Comparison of ENCODE assay signal across 11 cellular contexts in genomic region chr1:13892671-13893325, GRCh38.
A peak's percentile ranks its signal among the peaks of the same experiment; 100 is the strongest.
DNase-seq lines count a peak whose midpoint lies in the region; ATAC-seq and TF ChIP-seq lines count a peak whose summit lies in the region.
"Had no signal": no experiment of that assay in that cellular context is flagged by ENCODE, and none has a peak within 500 bp of the region (broad histone marks: within the 10 kb centered on the region; RNA-seq: fewer than 3 reads in every experiment).

No MANE protein-coding gene starts in this region.

- no peaks in the 10 kb centered on the region for H3K9me3 ChIP-seq in upper lobe of left lung

- no peaks in the 10 kb centered on the region for H3K36me3 Mint-ChIP-seq in activated CD4-positive, alpha-beta T cell treated with anti-CD3 and anti-CD28 coated beads for 36 hours (ENCODE audit: low read depth)
- peaks cover 3% of the 10 kb centered on the region for H3K36me3 Mint-ChIP-seq in activated CD4-positive, alpha-beta memory T cell treated with anti-CD3 and anti-CD28 coated beads for 36 hours
- H3K36me3 Mint-ChIP-seq: CD14-positive monocyte had no signal

- no peak for TF ChIP-seq POLR2A in upper lobe of left lung (IDR thresholded peaks at IDR 0.05)

- no peaks in the 10 kb centered on the region for H3K4me1 ChIP-seq in mesendoderm (ENCODE audit: control insufficient read depth, low read depth, low read length)
- H3K4me1 ChIP-seq in upper lobe of left lung = peaks cover 0 to 15% (median 4%) of the 10 kb centered on the region in 4 donors

- H2AK5ac ChIP-seq in mesendoderm (ENCODE audit: low read length) = no peak overlapping the region

- H3K4me3 Mint-ChIP-seq in activated CD4-positive, alpha-beta T cell treated with anti-CD3 and anti-CD28 coated beads for 36 hours = no peak overlapping the region
- H3K4me3 Mint-ChIP-seq in activated CD4-positive, alpha-beta memory T cell treated with anti-CD3 and anti-CD28 coated beads for 36 hours = no peak overlapping the region

- peak overlapping the region; percentile 77 for H3K4me2 ChIP-seq in mesendoderm (ENCODE audit: low read length)

- H2BK5ac ChIP-seq in mesendoderm (ENCODE audit: low read length) = no peak overlapping the region

- H2BK15ac ChIP-seq in mesendoderm (replicated peaks; ENCODE audit: low read depth) = no peak overlapping the region

- no peak overlapping the region for H3K23ac ChIP-seq in mesendoderm (ENCODE audit: low read length)

- peaks cover 42% of the 10 kb centered on the region for H3K27me3 Mint-ChIP-seq in activated CD4-positive, alpha-beta T cell treated with anti-CD3 and anti-CD28 coated beads for 36 hours
- H3K27me3 Mint-ChIP-seq in activated CD4-positive, alpha-beta memory T cell treated with anti-CD3 and anti-CD28 coated beads for 36 hours = peaks cover 44% of the 10 kb centered on the region

- no peaks in the 10 kb centered on the region for H3K79me1 ChIP-seq in mesendoderm (ENCODE audit: low read length)

- H2BK120ac ChIP-seq in mesendoderm (ENCODE audit: low read depth, low read length) = no peak overlapping the region

- no peaks in the 10 kb centered on the region for H3K79me2 ChIP-seq in mesendoderm (ENCODE audit: control insufficient read depth, insufficient read depth, low read length)

- no peaks in the 10 kb centered on the region for H3K36me3 ChIP-seq in mesendoderm (ENCODE audit: control insufficient read depth, insufficient read depth, low read length)
- no peaks in the 10 kb centered on the region for H3K36me3 ChIP-seq in upper lobe of left lung

- ATAC-seq in activated CD4-positive, alpha-beta T cell treated with anti-CD3 and anti-CD28 coated beads for 36 hours = no peak
- ATAC-seq in upper lobe of left lung (ENCODE audit: low FRiP score in 2 of 2) (peak in 1 of 2 donors; percentile 78), GM21619 (IDR thresholded peaks at IDR 0.05; ENCODE audit: unreplicated experiment) (no peak)

- intact Hi-C loops in activated CD4-positive, alpha-beta T cell treated with anti-CD3 and anti-CD28 coated beads for 36 hours (cut with DNase I, micrococcal nuclease) = no loop called here
- intact Hi-C loops in dorsolateral prefrontal cortex (cut with DNase I) = no loop called here
- intact Hi-C loops in activated CD4-positive, alpha-beta memory T cell treated with anti-CD3 and anti-CD28 coated beads for 36 hours (cut with micrococcal nuclease) = no loop called here

- POLR2A ChIA-PET in activated CD4-positive, alpha-beta T cell treated with anti-CD3 and anti-CD28 coated beads for 36 hours (lab: Charles Lee) = no interaction called here
- POLR2A ChIA-PET in activated CD4-positive, alpha-beta memory T cell treated with anti-CD3 and anti-CD28 coated beads for 36 hours (lab: Charles Lee) = no interaction called here

- TF ChIP-seq EP300 in upper lobe of left lung (IDR thresholded peaks at IDR 0.05) = no peak

- WGBS in mesendoderm (ENCODE audit: extremely low coverage, insufficient coverage, low lambda C conversion rate) = no CpG with 5 or more reads among the region's 57 CpGs
- 0% methylated on average over 5 to 6 of the region's 57 CpGs for WGBS in upper lobe of left lung, 2 donors

- H3K27ac ChIP-seq in dorsolateral prefrontal cortex = peak overlapping the region in 45 of 59 donors; percentile 12 to 82 (median 57)
- no peak overlapping the region for H3K27ac ChIP-seq in mesendoderm (ENCODE audit: low read depth, low read length)
- no peak overlapping the region for H3K27ac ChIP-seq in upper lobe of left lung

- H3K56ac ChIP-seq in mesendoderm (ENCODE audit: low read length) = no peak overlapping the region

- H3K27ac Mint-ChIP-seq in activated CD4-positive, alpha-beta T cell treated with anti-CD3 and anti-CD28 coated beads for 36 hours = no peak overlapping the region
- H3K27ac Mint-ChIP-seq in activated CD4-positive, alpha-beta memory T cell treated with anti-CD3 and anti-CD28 coated beads for 36 hours = no peak overlapping the region
- H3K27ac Mint-ChIP-seq: CD14-positive monocyte had no signal

- H3K4me3 ChIP-seq in dorsolateral prefrontal cortex (peak overlapping the region; percentile 41 to 76 (median 59)), mesendoderm (ENCODE audit: low read length) (peak overlapping the region; percentile 45), upper lobe of left lung (peak overlapping the region in 3 of 4 donors; percentile 43 to 53 (median 47))

- H3K4ac ChIP-seq in mesendoderm (ENCODE audit: low read depth, low read length) = no peak overlapping the region

- no peaks in the 10 kb centered on the region for H3K4me1 Mint-ChIP-seq in activated CD4-positive, alpha-beta T cell treated with anti-CD3 and anti-CD28 coated beads for 36 hours
- H3K4me1 Mint-ChIP-seq in activated CD4-positive, alpha-beta memory T cell treated with anti-CD3 and anti-CD28 coated beads for 36 hours (ENCODE audit: low read depth) = peaks cover 2% of the 10 kb centered on the region
- H3K4me1 Mint-ChIP-seq: CD14-positive monocyte had no signal

- TF ChIP-seq CTCF in dorsolateral prefrontal cortex (IDR thresholded peaks at IDR 0.05 in 54 of 56, conservative IDR thresholded peaks at IDR 0.05 in 2 of 56; ENCODE audit: low read depth in 1 of 56, partially characterized antibody in 56 of 56) = no peak
- no peak for TF ChIP-seq CTCF in upper lobe of left lung (IDR thresholded peaks at IDR 0.05)

- H4K5ac ChIP-seq in mesendoderm (ENCODE audit: low read length) = no peak overlapping the region

- peak; percentile 6 for DNase-seq in activated CD4-positive, alpha-beta T cell treated with anti-CD3 and anti-CD28 coated beads for 36 hours
- no peak for DNase-seq in activated CD4-positive, alpha-beta T cell treated with anti-CD3 and anti-CD28 coated beads, Interleukin-2, amount 50 U/mL, for 4 hours
- peak in 7 of 10 donors; percentile 16 to 55 (median 34) for DNase-seq in dorsolateral prefrontal cortex
- DNase-seq in mesendoderm = peak; percentile 39
- DNase-seq in upper lobe of left lung = peak in 1 of 2 donors; percentile 87
- DNase-seq in stimulated activated CD8-positive, alpha-beta memory T cell treated with anti-CD3 and anti-CD28 coated beads, Interleukin-4, amount 100 ng/mL, for 48 hours = no peak
- no peak for DNase-seq in activated CD4-positive, alpha-beta memory T cell treated with anti-CD3 and anti-CD28 coated beads for 36 hours
- DNase-seq: activated CD4-positive, alpha-beta T cell treated with anti-CD3 and anti-CD28 coated beads, Interleukin-2, amount 50 U/mL, for 1 hour; Karpas-422 had no signal

- peak overlapping the region; percentile 27 for H3K9ac ChIP-seq in mesendoderm (ENCODE audit: low read length)

- H3K18ac ChIP-seq in mesendoderm (ENCODE audit: low read length) = no peak overlapping the region

- H3K27me3 ChIP-seq in dorsolateral prefrontal cortex = peaks cover 0 to 29% (median 0%) of the 10 kb centered on the region in 45 donors
- peaks cover 39% of the 10 kb centered on the region for H3K27me3 ChIP-seq in mesendoderm (ENCODE audit: insufficient read depth, low read length, poor library complexity)
- peaks cover 0 to 9% (median 5%) of the 10 kb centered on the region in 4 donors for H3K27me3 ChIP-seq in upper lobe of left lung

- CTCF ChIA-PET in activated CD4-positive, alpha-beta T cell treated with anti-CD3 and anti-CD28 coated beads for 36 hours (lab: Charles Lee) = no interaction called here
- CTCF ChIA-PET in activated CD4-positive, alpha-beta memory T cell treated with anti-CD3 and anti-CD28 coated beads for 36 hours (lab: Charles Lee) = no interaction called here

- H4K8ac ChIP-seq in mesendoderm (ENCODE audit: low read depth, low read length) = no peak overlapping the region

- H3K9me3 Mint-ChIP-seq in activated CD4-positive, alpha-beta T cell treated with anti-CD3 and anti-CD28 coated beads for 36 hours (ENCODE audit: low read depth) = no peaks in the 10 kb centered on the region
- peaks cover 4% of the 10 kb centered on the region for H3K9me3 Mint-ChIP-seq in activated CD4-positive, alpha-beta memory T cell treated with anti-CD3 and anti-CD28 coated beads for 36 hours

Comparison
In these comparisons a context has a peak if more than half of its experiments do, and no peak if none do; other contexts are left out.
1. DNase-seq: peak in activated CD4-positive, alpha-beta T cell treated with anti-CD3 and anti-CD28 coated beads for 36 hours (single experiment), dorsolateral prefrontal cortex (7 of 10) and mesendoderm (single experiment); none in activated CD4-positive, alpha-beta T cell treated with anti-CD3 and anti-CD28 coated beads, Interleukin-2, amount 50 U/mL, for 4 hours (0 of 2), stimulated activated CD8-positive, alpha-beta memory T cell treated with anti-CD3 and anti-CD28 coated beads, Interleukin-4, amount 100 ng/mL, for 48 hours (single experiment) and activated CD4-positive, alpha-beta memory T cell treated with anti-CD3 and anti-CD28 coated beads for 36 hours (single experiment).
2. H3K27ac ChIP-seq: peak in dorsolateral prefrontal cortex (45 of 59); none in mesendoderm (single experiment) and upper lobe of left lung (0 of 4).
3. Peak in every context shown above with its lines, with median percentiles within 50 percentile points of each other: H3K4me3 ChIP-seq.